ENCODE assay signal across 11 cellular contexts in the genomic region with DNA sequence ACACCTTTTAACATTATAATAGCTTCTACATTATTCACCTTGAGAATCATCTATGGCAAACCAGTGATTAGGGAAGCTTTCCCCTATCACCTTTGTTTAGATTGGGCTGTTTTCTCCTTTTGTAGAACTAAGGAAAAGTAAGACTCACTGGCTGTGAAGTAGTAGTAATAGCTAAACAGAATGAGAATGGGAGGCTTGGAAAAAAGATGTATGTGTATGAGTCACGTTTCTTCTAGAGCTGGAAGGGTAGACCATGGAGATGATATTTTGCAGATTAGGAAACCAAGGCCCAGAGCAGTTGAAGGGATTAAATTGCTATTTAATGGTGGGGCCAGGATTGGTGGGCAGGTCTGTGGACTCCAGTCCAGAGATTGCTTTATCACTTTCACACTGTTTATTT. TPM values are rescaled to one million over a fixed set of nuclear protein-coding genes. Genes with fewer than 3 reads are reported as not detected.
DNase-seq lines count a peak whose midpoint lies in the region; ATAC-seq and TF ChIP-seq lines count a peak whose summit lies in the region.
"Had no signal": no experiment of that assay in that cellular context is flagged by ENCODE, and none has a peak within 500 bp of the region (broad histone marks: within the 10 kb centered on the region; RNA-seq: fewer than 3 reads in every experiment).

No MANE protein-coding gene starts in this region.

- H3K36me3 Mint-ChIP-seq in activated T-cell treated with anti-CD3 and anti-CD28 coated beads, Interleukin-2, amount 50 U/mL, for 24 hours (ENCODE audit: low read depth), result peaks cover 8% of the 10 kb centered on the region
- no peaks in the 10 kb centered on the region for H3K36me3 Mint-ChIP-seq in activated T-cell treated with anti-CD3 and anti-CD28 coated beads, Interleukin-2, amount 50 U/mL, for 4 hours (ENCODE audit: insufficient read depth)
- no peaks in the 10 kb centered on the region for H3K36me3 Mint-ChIP-seq in activated T-helper 17 cell treated with anti-CD3 and anti-CD28 coated beads, Interleukin-2, amount 50 U/mL, for 72 hours (ENCODE audit: low read depth)

- 21% methylated on average over 1 of the region's 1 CpG for WGBS in hepatocyte (ENCODE audit: low lambda C conversion rate, missing lambda C conversion rate)

- peak overlapping the region; percentile 85 for H3K4me3 ChIP-seq in hepatocyte

- H3K27me3 Mint-ChIP-seq in activated T-cell treated with anti-CD3 and anti-CD28 coated beads, Interleukin-2, amount 50 U/mL, for 24 hours, result no peaks in the 10 kb centered on the region
- H3K27me3 Mint-ChIP-seq in activated T-cell treated with anti-CD3 and anti-CD28 coated beads, Interleukin-2, amount 50 U/mL, for 4 hours (ENCODE audit: low read depth), result no peaks in the 10 kb centered on the region
- H3K27me3 Mint-ChIP-seq in activated T-helper 17 cell treated with anti-CD3 and anti-CD28 coated beads, Interleukin-2, amount 50 U/mL, for 72 hours, result no peaks in the 10 kb centered on the region

- H3K4me1 ChIP-seq in hepatocyte (ENCODE audit: insufficient read depth), result peaks cover 18% of the 10 kb centered on the region
- H3K4me1 ChIP-seq: testis had no signal

- no peaks in the 10 kb centered on the region for H3K9me3 ChIP-seq in hepatocyte (ENCODE audit: low read depth)
- H3K9me3 ChIP-seq: testis had no signal

- no peak for TF ChIP-seq CTCF in hepatocyte (IDR thresholded peaks at IDR 0.05; ENCODE audit: poor library complexity)

- no peak for DNase-seq in activated T-cell treated with anti-CD3 and anti-CD28 coated beads, Interleukin-2, amount 50 U/mL, for 24 hours
- no peak for DNase-seq in activated T-cell treated with anti-CD3 and anti-CD28 coated beads, Interleukin-2, amount 50 U/mL, for 4 hours
- DNase-seq in hepatocyte (ENCODE audit: low spot score) (peak; percentile 21), superior temporal gyrus (ENCODE audit: extremely low spot score) (peak; percentile 17), GOT3 (lab: John Stamatoyannopoulos, UW) (no peak)
- no peak for DNase-seq in stimulated activated CD4-positive, alpha-beta T cell treated with anti-CD3 and anti-CD28 coated beads, Interleukin-4, amount 100 ng/mL, for 4 hours
- DNase-seq: cortex of kidney, NCI-H2081 treated with DMSO at 0.1 percent for 48 hours, testis had no signal

- H3K36me3 ChIP-seq in hepatocyte (replicated peaks; ENCODE audit: insufficient read depth, low read depth), result no peaks in the 10 kb centered on the region

- H2AFZ ChIP-seq in hepatocyte, result no peak overlapping the region

- ATAC-seq in activated T-cell treated with anti-CD3 and anti-CD28 coated beads, Interleukin-2, amount 50 U/mL, for 4 hours, result no peak
- ATAC-seq in activated T-helper 17 cell treated with anti-CD3 and anti-CD28 coated beads, Interleukin-2, amount 50 U/mL, for 72 hours (replicated peaks), result no peak
- no peak for ATAC-seq in HG02678 (IDR thresholded peaks at IDR 0.05; ENCODE audit: unreplicated experiment)

- no peaks in the 10 kb centered on the region for H3K27me3 ChIP-seq in hepatocyte
- H3K27me3 ChIP-seq: testis had no signal

- peaks cover 68% of the 10 kb centered on the region for H3K79me2 ChIP-seq in hepatocyte

- H3K4me2 ChIP-seq in hepatocyte, result peak overlapping the region; percentile 82

- no peaks in the 10 kb centered on the region for H3K9me2 ChIP-seq in hepatocyte (replicated peaks; ENCODE audit: insufficient read depth)

- H3K27ac Mint-ChIP-seq in activated T-cell treated with anti-CD3 and anti-CD28 coated beads, Interleukin-2, amount 50 U/mL, for 24 hours, result peak overlapping the region; percentile 1
- no peak overlapping the region for H3K27ac Mint-ChIP-seq in activated T-helper 17 cell treated with anti-CD3 and anti-CD28 coated beads, Interleukin-2, amount 50 U/mL, for 72 hours

- no peak overlapping the region for H3K27ac ChIP-seq in hepatocyte
- H3K27ac ChIP-seq: testis had no signal

- peaks cover 67% of the 10 kb centered on the region for H3K4me1 Mint-ChIP-seq in activated T-cell treated with anti-CD3 and anti-CD28 coated beads, Interleukin-2, amount 50 U/mL, for 24 hours (ENCODE audit: low read depth)
- H3K4me1 Mint-ChIP-seq in activated T-cell treated with anti-CD3 and anti-CD28 coated beads, Interleukin-2, amount 50 U/mL, for 4 hours (ENCODE audit: low read depth), result peaks cover 63% of the 10 kb centered on the region
- H3K4me1 Mint-ChIP-seq in activated T-helper 17 cell treated with anti-CD3 and anti-CD28 coated beads, Interleukin-2, amount 50 U/mL, for 72 hours, result peaks cover 34% of the 10 kb centered on the region

- H3K4me3 Mint-ChIP-seq in activated T-cell treated with anti-CD3 and anti-CD28 coated beads, Interleukin-2, amount 50 U/mL, for 24 hours, result no peak overlapping the region
- H3K4me3 Mint-ChIP-seq in activated T-cell treated with anti-CD3 and anti-CD28 coated beads, Interleukin-2, amount 50 U/mL, for 4 hours, result no peak overlapping the region
- H3K4me3 Mint-ChIP-seq in activated T-helper 17 cell treated with anti-CD3 and anti-CD28 coated beads, Interleukin-2, amount 50 U/mL, for 72 hours, result peak overlapping the region; percentile 2

- H3K9me3 Mint-ChIP-seq in activated T-cell treated with anti-CD3 and anti-CD28 coated beads, Interleukin-2, amount 50 U/mL, for 24 hours, result no peaks in the 10 kb centered on the region
- H3K9me3 Mint-ChIP-seq in activated T-cell treated with anti-CD3 and anti-CD28 coated beads, Interleukin-2, amount 50 U/mL, for 4 hours, result no peaks in the 10 kb centered on the region
- no peaks in the 10 kb centered on the region for H3K9me3 Mint-ChIP-seq in activated T-helper 17 cell treated with anti-CD3 and anti-CD28 coated beads, Interleukin-2, amount 50 U/mL, for 72 hours

- peaks cover 54% of the 10 kb centered on the region for H4K20me1 ChIP-seq in hepatocyte (ENCODE audit: insufficient read depth, poor library complexity, severe bottlenecking)

RNA-seq across cellular contexts. Expression of gene SOCS5, which starts 2.1 kb away (rescaled TPM):
- total RNA-seq in activated T-cell treated with anti-CD3 and anti-CD28 coated beads, Interleukin-2, amount 50 U/mL, for 4 hours, result 1 to 10 TPM; 5.7 to 6.5 (median 6.0) TPM
- 10 to 100 TPM in 1 of 2 donors, 1 to 10 TPM in 1; 7.9 to 12.4 TPM for total RNA-seq in activated T-helper 17 cell treated with anti-CD3 and anti-CD28 coated beads, Interleukin-2, amount 50 U/mL, for 72 hours
- 28.8 and 31.6 TPM in 2 replicates for total RNA-seq in hepatocyte
- polyA plus RNA-seq in hepatocyte, result 5.0 and 7.4 TPM in 2 replicates

Comparison
In these comparisons a context has a peak if more than half of its experiments do, and no peak if none do; other contexts are left out.
1. DNase-seq: peak in hepatocyte (single experiment) and superior temporal gyrus (single experiment); none in activated T-cell treated with anti-CD3 and anti-CD28 coated beads, Interleukin-2, amount 50 U/mL, for 24 hours (single experiment), activated T-cell treated with anti-CD3 and anti-CD28 coated beads, Interleukin-2, amount 50 U/mL, for 4 hours (single experiment), GOT3 (single experiment) and stimulated activated CD4-positive, alpha-beta T cell treated with anti-CD3 and anti-CD28 coated beads, Interleukin-4, amount 100 ng/mL, for 4 hours (0 of 2).